Comparison of ENCODE assay signal across 8 cellular contexts in the genomic region with DNA sequence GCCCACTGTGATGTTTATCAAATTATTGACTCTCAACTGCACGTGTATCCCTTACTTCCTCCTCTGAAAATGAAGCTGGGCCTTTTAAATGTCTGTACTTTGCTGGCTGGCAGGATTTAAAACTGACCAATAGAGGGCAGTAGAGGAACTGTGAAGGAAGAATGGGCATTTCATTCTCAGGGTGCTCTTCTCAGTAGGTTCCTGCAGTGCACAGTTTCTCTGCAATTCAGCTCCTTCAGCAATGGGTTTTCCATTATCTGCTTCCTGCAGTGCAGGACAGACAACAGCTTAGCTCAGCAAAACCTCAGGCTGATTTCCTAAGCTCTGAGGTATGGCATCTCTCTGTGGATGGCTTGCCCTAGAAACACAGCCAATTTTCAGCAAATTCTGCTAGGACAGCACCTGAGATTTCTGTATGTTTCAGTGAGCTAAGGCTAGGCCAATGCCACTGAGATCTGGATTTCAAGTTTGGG.
DNase-seq lines count a peak whose midpoint lies in the region; ATAC-seq, FAIRE-seq and TF ChIP-seq lines count a peak whose summit lies in the region.

No MANE protein-coding gene starts in this region.

- DNase-seq in NCI-H1436 (lab: John Stamatoyannopoulos, UW) (peak; percentile 33), NCI-H1436 treated with DMSO at 0.1 percent for 48 hours (lab: John Stamatoyannopoulos, UW) (no peak), H4 (ENCODE audit: low spot score) (peak; percentile 79), RCC 7860 (ENCODE audit: low spot score) (peak; percentile 46), epithelial cell of proximal tubule (ENCODE audit: low read depth) (peak; percentile 32), renal cortical epithelial cell (ENCODE audit: low read depth) (peak; percentile 68)

- peak; percentile 83 for TF ChIP-seq CTCF in Loucy (conservative IDR thresholded peaks at IDR 0.05; ENCODE audit: low read length)
- peak; percentile 90 for TF ChIP-seq CTCF in epithelial cell of proximal tubule (conservative IDR thresholded peaks at IDR 0.05; ENCODE audit: low read depth, low read length)

- no peak overlapping the region for H3K9ac ChIP-seq in Loucy (ENCODE audit: low read depth, low read length, poor library complexity, severe bottlenecking)

- H3K4me2 ChIP-seq in Loucy (ENCODE audit: low read depth, low read length, poor library complexity, severe bottlenecking), result no peak overlapping the region

- no peaks in the 10 kb centered on the region for H3K4me1 ChIP-seq in Loucy (ENCODE audit: insufficient read depth, low read length, poor library complexity, severe bottlenecking)

- no peak for ATAC-seq in HG03108 (IDR thresholded peaks at IDR 0.05; ENCODE audit: unreplicated experiment)

- no peaks in the 10 kb centered on the region for H3K36me3 ChIP-seq in Loucy (ENCODE audit: insufficient read depth, low read length)

- no peak overlapping the region for H2AFZ ChIP-seq in Loucy (ENCODE audit: low read length)

- H3K4me3 ChIP-seq in Loucy (ENCODE audit: low read length, poor library complexity, severe bottlenecking) (no peak overlapping the region), epithelial cell of proximal tubule (ENCODE audit: low read depth, low read length) (no peak overlapping the region)

- FAIRE-seq in RCC 7860 (lab: Jason Lieb, UNC), result peak; percentile 27

- H3K79me2 ChIP-seq in Loucy (ENCODE audit: insufficient read depth, low read length), result no peaks in the 10 kb centered on the region

- H3K27me3 ChIP-seq in Loucy (ENCODE audit: insufficient read depth, low read length, poor library complexity, severe bottlenecking), result no peaks in the 10 kb centered on the region

- H4K20me1 ChIP-seq in Loucy (ENCODE audit: insufficient read depth, low read length, poor library complexity, severe bottlenecking), result no peaks in the 10 kb centered on the region

- no peaks in the 10 kb centered on the region for H3K9me2 ChIP-seq in Loucy (replicated peaks; ENCODE audit: low read depth, low read length)

- no peaks in the 10 kb centered on the region for H3K9me3 ChIP-seq in Loucy (ENCODE audit: insufficient read depth, low read depth, low read length)

- H3F3A ChIP-seq in Loucy (ENCODE audit: low read depth), result no peaks in the 10 kb centered on the region
